ENCODE assay signal across 21 cellular contexts in the genomic region with DNA sequence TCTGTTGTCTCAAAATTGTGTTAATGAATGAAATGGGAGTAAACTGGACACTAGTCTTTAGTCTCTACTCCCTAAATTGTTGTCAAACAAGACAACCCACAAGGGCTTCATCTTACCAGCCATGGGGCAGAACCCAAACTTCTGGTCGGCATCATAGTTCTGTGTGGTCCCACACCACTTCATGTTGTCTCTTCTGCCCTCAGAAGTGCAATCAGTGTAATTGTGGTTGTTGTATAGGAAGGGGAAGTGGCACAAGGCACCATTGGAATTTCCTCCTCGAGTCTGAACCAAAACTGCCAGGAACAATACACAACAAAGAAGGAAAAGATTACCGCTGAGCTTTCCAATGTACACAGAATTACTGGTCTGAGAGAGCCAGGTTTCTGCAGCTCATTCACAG. TPM values are rescaled to one million over a fixed set of nuclear protein-coding genes. Genes with fewer than 3 reads are reported as not detected.
A peak's percentile ranks its signal among the peaks of the same experiment; 100 is the strongest.
DNase-seq lines count a peak whose midpoint lies in the region; ATAC-seq, FAIRE-seq and TF ChIP-seq lines count a peak whose summit lies in the region.
"Had no signal": no experiment of that assay in that cellular context is flagged by ENCODE, and none has a peak within 500 bp of the region (broad histone marks: within the 10 kb centered on the region; RNA-seq: fewer than 3 reads in every experiment).

No MANE protein-coding gene starts in this region.

- TF ChIP-seq EP300 in gastroesophageal sphincter (IDR thresholded peaks at IDR 0.05): no peak

- H3K27ac ChIP-seq in gastroesophageal sphincter: peak overlapping the region; percentile 47 to 76 (median 64)
- H3K27ac ChIP-seq: cardiac muscle cell, SK-N-MC, testis had no signal

- H3K36me3 Mint-ChIP-seq in type B pancreatic cell: peaks cover 41% of the 10 kb centered on the region
- H3K36me3 Mint-ChIP-seq: stimulated activated memory B cell treated with anti-CD40 and anti-IgM and Interleukin-4, amounts not matched to agents 10 μg/mL and 1 μg/mL and 100 μg/mL, for 72 hours had no signal

- no peak overlapping the region for H3K4me3 Mint-ChIP-seq in type B pancreatic cell
- H3K4me3 Mint-ChIP-seq: stimulated activated memory B cell treated with anti-CD40 and anti-IgM and Interleukin-4, amounts not matched to agents 10 μg/mL and 1 μg/mL and 100 μg/mL, for 72 hours; T-helper 2 cell treated with Interferon-gamma antibody and Interleukin-4, amounts not matched to agents 5 μg/mL and 100 μg/mL, for 36 hours had no signal

- no peak for TF ChIP-seq POLR2A in gastroesophageal sphincter (IDR thresholded peaks at IDR 0.05)

- H3K27me3 ChIP-seq in gastroesophageal sphincter (no peaks in the 10 kb centered on the region), skeletal muscle satellite cell (ENCODE audit: control insufficient read depth, insufficient read depth, low read length) (no peaks in the 10 kb centered on the region)
- H3K27me3 ChIP-seq: cardiac muscle cell, heart left ventricle, testis had no signal

- H3K4me1 ChIP-seq in gastroesophageal sphincter: peaks cover 0 to 91% (median 8%) of the 10 kb centered on the region in 3 donors
- peaks cover 61% of the 10 kb centered on the region for H3K4me1 ChIP-seq in skeletal muscle satellite cell (ENCODE audit: control insufficient read depth, insufficient read depth, low read length)
- H3K4me1 ChIP-seq: HAP-1, testis had no signal

- no peak for TF ChIP-seq CTCF in choroid plexus epithelial cell (conservative IDR thresholded peaks at IDR 0.05; ENCODE audit: low read depth, low read length)
- no peak for TF ChIP-seq CTCF in gastroesophageal sphincter (IDR thresholded peaks at IDR 0.05)
- TF ChIP-seq CTCF in type B pancreatic cell (conservative IDR thresholded peaks at IDR 0.05): no peak

- H3K9me3 ChIP-seq in gastroesophageal sphincter (no peaks in the 10 kb centered on the region), skeletal muscle satellite cell (replicated peaks; ENCODE audit: low read length) (no peaks in the 10 kb centered on the region)
- H3K9me3 ChIP-seq: HAP-1, heart left ventricle, testis had no signal

- peaks cover 15 to 98% of the 10 kb centered on the region in 2 donors for H3K36me3 ChIP-seq in gastroesophageal sphincter
- H3K36me3 ChIP-seq in skeletal muscle satellite cell (ENCODE audit: insufficient read depth, low read length): peaks cover 94% of the 10 kb centered on the region

- H3K9me3 Mint-ChIP-seq in type B pancreatic cell: no peaks in the 10 kb centered on the region
- H3K9me3 Mint-ChIP-seq: stimulated activated memory B cell treated with anti-CD40 and anti-IgM and Interleukin-4, amounts not matched to agents 10 μg/mL and 1 μg/mL and 100 μg/mL, for 72 hours; T-helper 2 cell treated with Interferon-gamma antibody and Interleukin-4, amounts not matched to agents 5 μg/mL and 100 μg/mL, for 36 hours had no signal

- H3K27ac Mint-ChIP-seq in type B pancreatic cell: no peak overlapping the region
- H3K27ac Mint-ChIP-seq: stimulated activated memory B cell treated with anti-CD40 and anti-IgM and Interleukin-4, amounts not matched to agents 10 μg/mL and 1 μg/mL and 100 μg/mL, for 72 hours; T-helper 2 cell treated with Interferon-gamma antibody and Interleukin-4, amounts not matched to agents 5 μg/mL and 100 μg/mL, for 36 hours had no signal

- ATAC-seq in gastroesophageal sphincter (no peak), GM18870 (IDR thresholded peaks at IDR 0.05; ENCODE audit: unreplicated experiment) (no peak)
- ATAC-seq: heart left ventricle; left ventricle myocardium superior; stimulated activated memory B cell treated with anti-CD40 and anti-IgM and Interleukin-4, amounts not matched to agents 10 μg/mL and 1 μg/mL and 100 μg/mL, for 72 hours had no signal

- peak overlapping the region; percentile 61 for H3K4me2 ChIP-seq in skeletal muscle satellite cell (ENCODE audit: low read length)

- peak; percentile 31 for FAIRE-seq in HTR-8/SVneo (lab: Jason Lieb, UNC)

- peak overlapping the region; percentile 0 for H3K9ac ChIP-seq in skeletal muscle satellite cell (ENCODE audit: low read depth, low read length)

- peak overlapping the region; percentile 45 for H3K4me3 ChIP-seq in choroid plexus epithelial cell (ENCODE audit: low read depth, low read length)
- H3K4me3 ChIP-seq in gastroesophageal sphincter: no peak overlapping the region
- peak overlapping the region; percentile 46 for H3K4me3 ChIP-seq in skeletal muscle satellite cell (ENCODE audit: low read length)
- H3K4me3 ChIP-seq: cardiac muscle cell, HAP-1, heart left ventricle, SK-N-MC, testis had no signal

- DNase-seq in HTR-8/SVneo (ENCODE audit: insufficient read length, low spot score) (no peak), choroid plexus epithelial cell (ENCODE audit: low read depth) (peak; percentile 65), type B pancreatic cell (ENCODE audit: extremely low spot score, unreplicated experiment) (no peak), NCI-H1694 treated with DMSO at 0.1 percent for 48 hours (lab: John Stamatoyannopoulos, UW) (no peak)
- DNase-seq: activated CD4-positive, alpha-beta T cell treated with anti-CD3 and anti-CD28 coated beads, Interleukin-2, amount 50 U/mL, for 4 hours; activated CD8-positive, alpha-beta memory T cell treated with anti-CD3 and anti-CD28 coated beads, Interleukin-2, amount 50 U/mL, for 48 hours; COR-L47; erythroblast; heart left ventricle; left ventricle myocardium superior; NCI-H1105; NCI-H2107; testis had no signal

- peaks cover 3% of the 10 kb centered on the region for H3K4me1 Mint-ChIP-seq in type B pancreatic cell (ENCODE audit: unreplicated experiment)
- H3K4me1 Mint-ChIP-seq: stimulated activated memory B cell treated with anti-CD40 and anti-IgM and Interleukin-4, amounts not matched to agents 10 μg/mL and 1 μg/mL and 100 μg/mL, for 72 hours had no signal

- 37 to 40% methylated on average over 2 to 3 of the region's 3 CpGs for WGBS in gastroesophageal sphincter (ENCODE audit: low coverage in 1 of 2), 2 donors

- no peaks in the 10 kb centered on the region for H3K27me3 Mint-ChIP-seq in type B pancreatic cell

RNA-seq across cellular contexts. Expression of gene FN1, which starts 12.6 kb away (rescaled TPM):
- total RNA-seq in gastroesophageal sphincter: 1,000 to 10,000 TPM; 1,699 to 4,986 (median 1,920) TPM
- total RNA-seq in skeletal muscle satellite cell (2012; rRNA removed): 9,411 and 9,536 TPM in 2 replicates
- total RNA-seq in type B pancreatic cell (ENCODE audit: low replicate concordance): 499 and 902 TPM in 2 replicates

Comparison
In these comparisons a context has a peak if more than half of its experiments do, and no peak if none do; other contexts are left out.
1. H3K4me3 ChIP-seq: peak in choroid plexus epithelial cell (single experiment) and skeletal muscle satellite cell (single experiment); none in gastroesophageal sphincter (0 of 2).